12 cellular contexts compared by ENCODE assay signal in genomic region chr10:79385804-79386531, GRCh38. TPM values are rescaled to one million over a fixed set of nuclear protein-coding genes. Genes with fewer than 3 reads are reported as not detected.
DNase-seq lines count a peak whose midpoint lies in the region; ATAC-seq, FAIRE-seq and TF ChIP-seq lines count a peak whose summit lies in the region.
"Had no signal": no experiment of that assay in that cellular context is flagged by ENCODE, and none has a peak within 500 bp of the region (broad histone marks: within the 10 kb centered on the region; RNA-seq: fewer than 3 reads in every experiment).

No MANE protein-coding gene starts in this region.

- H3K27ac Mint-ChIP-seq in glutamatergic neuron (ENCODE audit: unreplicated experiment), result no peak overlapping the region
- H3K27ac Mint-ChIP-seq: activated CD8-positive, alpha-beta T cell treated with anti-CD3 and anti-CD28 coated beads, Interleukin-2, amount 10 ng/mL, durations not matched to agents 7 days and 5 days had no signal

- no peak for ATAC-seq in activated CD4-positive, CD25-positive, alpha-beta regulatory T cell treated with anti-CD3 and anti-CD28 coated beads, Interleukin-2, amount 50 U/mL, for 24 hours
- ATAC-seq in esophagus mucosa, result no peak

- H3K4me1 ChIP-seq in OCI-LY1 (ENCODE audit: insufficient read depth, low read length, severe bottlenecking) (no peaks in the 10 kb centered on the region), rectal smooth muscle tissue (ENCODE audit: control insufficient read depth, insufficient read depth, low read length) (peaks cover 41% of the 10 kb centered on the region)

- H3K9me3 Mint-ChIP-seq in glutamatergic neuron (ENCODE audit: unreplicated experiment), result no peaks in the 10 kb centered on the region

- TF ChIP-seq CTCF in OCI-LY1 (IDR thresholded peaks at IDR 0.05; ENCODE audit: low read length), result peak; percentile 15; the same call in 1 of the 2 replicates
- no peak for TF ChIP-seq CTCF in glutamatergic neuron (IDR thresholded peaks at IDR 0.05; ENCODE audit: partially characterized antibody, unreplicated experiment)
- TF ChIP-seq CTCF in foreskin fibroblast (IDR thresholded peaks at IDR 0.05; ENCODE audit: low read depth, low read length), result no peak

- H4K20me1 ChIP-seq in OCI-LY1 (ENCODE audit: insufficient read depth, low read length), result no peaks in the 10 kb centered on the region

- DNase-seq in activated CD4-positive, CD25-positive, alpha-beta regulatory T cell treated with anti-CD3 and anti-CD28 coated beads, Interleukin-2, amount 50 U/mL, for 72 hours, result peak; percentile 19
- DNase-seq in glutamatergic neuron (peak; percentile 54), foreskin fibroblast (no peak), H54 (ENCODE audit: insufficient read length, low spot score) (no peak)
- DNase-seq: activated CD8-positive, alpha-beta T cell treated with anti-CD3 and anti-CD28 coated beads, Interleukin-2, amount 10 ng/mL, durations not matched to agents 7 days and 5 days; DMS53; NCI-H524 treated with DMSO at 0.1 percent for 48 hours had no signal

- H3K4me1 Mint-ChIP-seq in glutamatergic neuron (ENCODE audit: low read depth, unreplicated experiment), result peaks cover 8% of the 10 kb centered on the region

- no peaks in the 10 kb centered on the region for H3K36me3 Mint-ChIP-seq in glutamatergic neuron (ENCODE audit: unreplicated experiment)

- H3K4me2 ChIP-seq in OCI-LY1 (ENCODE audit: low read length), result no peak overlapping the region

- TF ChIP-seq POLR2A in H54 (IDR thresholded peaks at IDR 0.05; ENCODE audit: low read depth, low read length), result no peak

- H3K9me3 ChIP-seq in OCI-LY1 (ENCODE audit: low read length), result no peaks in the 10 kb centered on the region

- H3F3A ChIP-seq in OCI-LY1 (ENCODE audit: insufficient read depth, low read length), result no peaks in the 10 kb centered on the region

- H2AFZ ChIP-seq in OCI-LY1 (ENCODE audit: low read length), result no peak overlapping the region

- no peak for FAIRE-seq in H54 (lab: Jason Lieb, UNC)

- H3K27me3 Mint-ChIP-seq in glutamatergic neuron (ENCODE audit: unreplicated experiment), result peaks cover 4% of the 10 kb centered on the region

- H3K4me3 Mint-ChIP-seq in glutamatergic neuron (ENCODE audit: unreplicated experiment), result no peak overlapping the region
- H3K4me3 Mint-ChIP-seq: activated CD8-positive, alpha-beta T cell treated with anti-CD3 and anti-CD28 coated beads, Interleukin-2, amount 10 ng/mL, durations not matched to agents 7 days and 5 days had no signal

- 0 out of 2 replicates have a peak, but pooled peaks cover 3% of the 10 kb centered on the region for H3K27me3 ChIP-seq in OCI-LY1 (ENCODE audit: insufficient read depth, low read length)
- no peaks in the 10 kb centered on the region for H3K27me3 ChIP-seq in rectal smooth muscle tissue (ENCODE audit: control insufficient read depth, insufficient read depth, low read length)

- H3K27ac ChIP-seq in OCI-LY1 (ENCODE audit: low read depth, low read length, poor library complexity, severe bottlenecking) (no peak overlapping the region), rectal smooth muscle tissue (ENCODE audit: low read depth, low read length) (peak overlapping the region; percentile 90)
- H3K27ac ChIP-seq: SK-N-MC had no signal

- no peaks in the 10 kb centered on the region for H3K36me3 ChIP-seq in OCI-LY1 (ENCODE audit: insufficient read depth, low read length)
- H3K36me3 ChIP-seq in rectal smooth muscle tissue (ENCODE audit: control insufficient read depth, insufficient read depth, low read length), result peaks cover 5% of the 10 kb centered on the region

- H3K4me3 ChIP-seq in OCI-LY1 (ENCODE audit: low read depth, low read length, poor library complexity, severe bottlenecking) (no peak overlapping the region), rectal smooth muscle tissue (ENCODE audit: low read length) (no peak overlapping the region), foreskin fibroblast (ENCODE audit: low read depth in 1 of 2, low read length in 2 of 2) (no peak overlapping the region)
- H3K4me3 ChIP-seq: SK-N-MC had no signal

- H3K9ac ChIP-seq in OCI-LY1 (ENCODE audit: low read length) (no peak overlapping the region), rectal smooth muscle tissue (ENCODE audit: low read length) (no peak overlapping the region)

- no peaks in the 10 kb centered on the region for H3K9me2 ChIP-seq in OCI-LY1 (ENCODE audit: low read depth, low read length)

- no peaks in the 10 kb centered on the region for H3K79me2 ChIP-seq in OCI-LY1 (ENCODE audit: insufficient read depth, low read length)

RNA-seq across cellular contexts. Expression of gene PPIF, which starts 38.7 kb away (rescaled TPM):
- 24.2 TPM for total RNA-seq in glutamatergic neuron (ENCODE audit: unreplicated experiment)
- total RNA-seq in esophagus mucosa, result 77.8 TPM

RNA-seq across cellular contexts. Expression of gene ZCCHC24, which starts 59.5 kb away (rescaled TPM):
- 3.0 TPM for total RNA-seq in glutamatergic neuron (ENCODE audit: unreplicated experiment)
- 3.3 TPM for total RNA-seq in esophagus mucosa

Comparison
In these comparisons a context has a peak if more than half of its experiments do, and no peak if none do; other contexts are left out.
1. DNase-seq: peak in activated CD4-positive, CD25-positive, alpha-beta regulatory T cell treated with anti-CD3 and anti-CD28 coated beads, Interleukin-2, amount 50 U/mL, for 72 hours (single experiment) and glutamatergic neuron (single experiment); none in foreskin fibroblast (0 of 2) and H54 (single experiment).